In the genomic region with DNA sequence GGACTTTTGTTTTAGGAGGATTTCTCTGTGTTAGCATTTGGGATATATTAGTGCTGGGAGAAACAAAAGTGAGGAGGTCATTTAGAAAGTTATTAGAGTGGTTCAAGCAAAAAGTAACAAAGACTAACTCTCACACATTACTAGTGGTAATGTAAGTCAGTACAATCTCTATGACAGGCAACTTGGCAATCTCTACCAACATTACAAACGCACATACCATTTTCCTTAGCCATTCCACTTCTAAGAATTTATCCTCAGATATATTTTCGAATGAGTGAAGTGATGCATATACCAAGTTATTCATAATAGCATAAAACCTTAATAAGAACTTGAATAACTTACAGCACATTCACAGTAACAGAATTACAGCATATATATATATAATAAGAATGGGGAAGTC, we compare ENCODE assay signal across 27 cellular contexts.
"Had no signal": no experiment of that assay in that cellular context is flagged by ENCODE, and none has a peak within 500 bp of the region (broad histone marks: within the 10 kb centered on the region; RNA-seq: fewer than 3 reads in every experiment).

No MANE protein-coding gene starts in this region.

- H3K4me3 ChIP-seq: ascending aorta, breast epithelium, dorsolateral prefrontal cortex, heart right ventricle, lower lobe of right lung, mucosa of descending colon, pancreas, psoas muscle, right atrium auricular region, suprapubic skin, tibial nerve had no signal

- H3K36me3 ChIP-seq: ascending aorta, breast epithelium, heart right ventricle, lower lobe of right lung, pancreas, right atrium auricular region, suprapubic skin, tibial nerve had no signal

- DNase-seq: activated CD4-positive, alpha-beta T cell treated with anti-CD3 and anti-CD28 coated beads for 1 hour; activated CD4-positive, alpha-beta T cell treated with anti-CD3 and anti-CD28 coated beads, Interleukin-2, amount 50 U/mL, for 4 hours; activated CD8-positive, alpha-beta memory T cell treated with anti-CD3 and anti-CD28 coated beads for 24 hours; activated CD8-positive, alpha-beta memory T cell treated with anti-CD3 and anti-CD28 coated beads, Interleukin-2, amount 50 U/mL, for 4 hours; activated naive CD4-positive, alpha-beta T cell treated with Interleukin-2 at 50 U/mL for 16 hours; activated T-cell treated with anti-CD3 and anti-CD28 coated beads, Interleukin-2, amount 50 U/mL, for 24 hours; dorsolateral prefrontal cortex; effector memory CD8-positive, alpha-beta T cell; foreskin fibroblast; heart right ventricle; lower lobe of right lung; mesendoderm; mucosa of descending colon; nephron progenitor cell; pancreas; psoas muscle; stimulated activated CD4-positive, alpha-beta T cell treated with anti-CD3 and anti-CD28 coated beads, Interleukin-12 subunit alpha, Interleukin-12 subunit beta, amount 100 ng/mL, for 4 hours; stimulated activated CD4-positive, alpha-beta T cell treated with anti-CD3 and anti-CD28 coated beads, Interleukin-4, amount 100 ng/mL, for 4 hours; stimulated activated naive CD8-positive, alpha-beta T cell treated with anti-CD3 and anti-CD28 coated beads, Interleukin-15, amount 100 ng/mL, for 72 hours had no signal

- H3K9me3 ChIP-seq: ascending aorta, pancreas had no signal

- ATAC-seq: activated T-helper 17 cell treated with anti-CD3 and anti-CD28 coated beads, Interleukin-2, amount 50 U/mL, for 72 hours; effector memory CD8-positive, alpha-beta T cell; esophagus mucosa; heart right ventricle; lower lobe of right lung; mucosa of descending colon; pancreas; psoas muscle; stimulated activated naive CD8-positive, alpha-beta T cell treated with anti-CD3 and anti-CD28 coated beads, Interleukin-15, amount 100 ng/mL, for 72 hours had no signal

- H3K4me1 ChIP-seq: ascending aorta, breast epithelium, heart right ventricle, lower lobe of right lung, pancreas, psoas muscle, right atrium auricular region, suprapubic skin, tibial nerve had no signal

- H3K27ac ChIP-seq: ascending aorta, breast epithelium, dorsolateral prefrontal cortex, heart right ventricle, lower lobe of right lung, pancreas, psoas muscle, right atrium auricular region, suprapubic skin, tibial nerve, VCaP had no signal

- H3K27me3 ChIP-seq: ascending aorta, breast epithelium, dorsolateral prefrontal cortex, pancreas, right atrium auricular region, suprapubic skin, tibial nerve had no signal
